Comparison of ENCODE assay signal across 19 cellular contexts in genomic region chr2:60070166-60070565, GRCh38.
"Had no signal": no experiment of that assay in that cellular context is flagged by ENCODE, and none has a peak within 500 bp of the region (broad histone marks: within the 10 kb centered on the region; RNA-seq: fewer than 3 reads in every experiment).

No MANE protein-coding gene starts in this region.

- H3K36me3 ChIP-seq: ascending aorta, esophagus muscularis mucosa, gastroesophageal sphincter, heart left ventricle, pancreas, spleen, thyroid gland had no signal

- H3K27ac ChIP-seq: ascending aorta, esophagus muscularis mucosa, gastroesophageal sphincter, heart left ventricle, pancreas, spleen, thyroid gland, VCaP had no signal

- H3K36me3 Mint-ChIP-seq: activated naive CD4-positive, alpha-beta T cell treated with anti-CD3 and anti-CD28 coated beads, Interleukin-2, amount 50 U/mL, for 24 hours; memory B cell; naive B cell; stimulated activated naive B cell treated with anti-CD40 and anti-IgM and Interleukin-4, amounts not matched to agents 10 μg/mL and 1 μg/mL and 100 μg/mL, for 72 hours had no signal

- H3K4me1 ChIP-seq: ascending aorta, esophagus muscularis mucosa, gastroesophageal sphincter, pancreas, spleen, thyroid gland had no signal

- DNase-seq: activated CD4-positive, alpha-beta T cell treated with anti-CD3 and anti-CD28 coated beads for 1 hour; activated effector memory CD4-positive, alpha-beta T cell treated with anti-CD3 and anti-CD28 coated beads, Interleukin-2, amount 50 U/mL, for 16 hours; activated T-cell treated with anti-CD3 and anti-CD28 coated beads, Interleukin-2, amount 50 U/mL, for 72 hours; cerebellar nuclear complex; effector CD8-positive, alpha-beta T cell; heart left ventricle; kidney glomerular epithelial cell; naive B cell; pancreas; spleen; stimulated activated naive B cell treated with anti-CD40 and anti-IgM and Interleukin-4, amounts not matched to agents 10 μg/mL and 1 μg/mL and 100 μg/mL, for 72 hours; T-helper 2 cell; thyroid gland had no signal

- H3K9me3 Mint-ChIP-seq: activated naive CD4-positive, alpha-beta T cell treated with anti-CD3 and anti-CD28 coated beads, Interleukin-2, amount 50 U/mL, for 24 hours; activated T-cell treated with anti-CD3 and anti-CD28 coated beads, Interleukin-2, amount 50 U/mL, for 72 hours; naive B cell; stimulated activated naive B cell treated with anti-CD40 and anti-IgM and Interleukin-4, amounts not matched to agents 10 μg/mL and 1 μg/mL and 100 μg/mL, for 72 hours had no signal

- H3K4me1 Mint-ChIP-seq: activated naive CD4-positive, alpha-beta T cell treated with anti-CD3 and anti-CD28 coated beads, Interleukin-2, amount 50 U/mL, for 24 hours had no signal

- H3K4me3 Mint-ChIP-seq: activated naive CD4-positive, alpha-beta T cell treated with anti-CD3 and anti-CD28 coated beads, Interleukin-2, amount 50 U/mL, for 24 hours; activated T-cell treated with anti-CD3 and anti-CD28 coated beads, Interleukin-2, amount 50 U/mL, for 72 hours; memory B cell; stimulated activated naive B cell treated with anti-CD40 and anti-IgM and Interleukin-4, amounts not matched to agents 10 μg/mL and 1 μg/mL and 100 μg/mL, for 72 hours had no signal

- ATAC-seq: activated T-cell treated with anti-CD3 and anti-CD28 coated beads, Interleukin-2, amount 50 U/mL, for 72 hours; gastroesophageal sphincter; heart left ventricle; stimulated activated naive B cell treated with anti-CD40 and anti-IgM and Interleukin-4, amounts not matched to agents 10 μg/mL and 1 μg/mL and 100 μg/mL, for 72 hours had no signal

- H3K4me3 ChIP-seq: ascending aorta, esophagus muscularis mucosa, gastroesophageal sphincter, heart left ventricle, pancreas, spleen, thyroid gland had no signal

- H3K27ac Mint-ChIP-seq: activated naive CD4-positive, alpha-beta T cell treated with anti-CD3 and anti-CD28 coated beads, Interleukin-2, amount 50 U/mL, for 24 hours; activated T-cell treated with anti-CD3 and anti-CD28 coated beads, Interleukin-2, amount 50 U/mL, for 72 hours; memory B cell; naive B cell; stimulated activated naive B cell treated with anti-CD40 and anti-IgM and Interleukin-4, amounts not matched to agents 10 μg/mL and 1 μg/mL and 100 μg/mL, for 72 hours had no signal

- H3K27me3 ChIP-seq: ascending aorta, esophagus muscularis mucosa, pancreas, spleen, thyroid gland had no signal

- H3K9me3 ChIP-seq: ascending aorta, esophagus muscularis mucosa, gastroesophageal sphincter, heart left ventricle, pancreas, spleen, thyroid gland had no signal
